Comparison of ENCODE assay signal across 30 cellular contexts in the genomic region with DNA sequence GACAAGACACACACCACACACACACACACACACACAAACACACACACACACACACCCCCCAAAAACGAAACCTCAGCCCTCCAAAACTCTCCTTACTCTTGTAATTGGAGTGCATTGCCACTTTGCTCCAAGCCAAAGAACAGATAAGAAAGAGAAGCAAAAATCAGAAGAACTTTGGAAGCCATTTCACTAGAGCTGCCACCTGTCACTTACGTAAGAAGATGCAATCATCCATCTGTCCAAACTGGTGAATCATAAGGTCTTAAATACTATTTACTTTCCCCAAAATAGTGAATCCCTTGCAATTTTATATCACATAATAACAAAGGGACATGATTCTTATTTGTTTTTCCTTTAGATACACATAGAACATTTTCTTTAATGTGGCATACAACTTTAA.
A peak's percentile ranks its signal among the peaks of the same experiment; 100 is the strongest.
DNase-seq lines count a peak whose midpoint lies in the region; ATAC-seq, FAIRE-seq and TF ChIP-seq lines count a peak whose summit lies in the region.
"Had no signal": no experiment of that assay in that cellular context is flagged by ENCODE, and none has a peak within 500 bp of the region (broad histone marks: within the 10 kb centered on the region; RNA-seq: fewer than 3 reads in every experiment).

No MANE protein-coding gene starts in this region.

- no peak overlapping the region for H3K4me3 Mint-ChIP-seq in activated T-cell treated with anti-CD3 and anti-CD28 coated beads, Interleukin-2, amount 50 U/mL, for 72 hours
- H3K4me3 Mint-ChIP-seq: activated CD4-positive, alpha-beta memory T cell treated with anti-CD3 and anti-CD28 coated beads for 36 hours; central memory CD8-positive, alpha-beta T cell; neural crest cell; stimulated activated effector memory CD8-positive, alpha-beta T cell treated with anti-CD3 and anti-CD28 coated beads, Interleukin-12 subunit alpha, Interleukin-12 subunit beta, amount 100 ng/mL, for 72 hours had no signal

- H3K27ac ChIP-seq in left ventricle myocardium inferior (replicated peaks) (no peak overlapping the region), pancreas (no peak overlapping the region)
- H3K27ac ChIP-seq: BLaER1 treated with 17β-estradiol and CSF1 and Interleukin-3, amounts not matched to agents 10 nM and 100 nM; esophagus squamous epithelium; parathyroid adenoma; SJSA1; upper lobe of right lung had no signal

- no peaks in the 10 kb centered on the region for H3K9me3 Mint-ChIP-seq in activated T-cell treated with anti-CD3 and anti-CD28 coated beads, Interleukin-2, amount 50 U/mL, for 72 hours
- H3K9me3 Mint-ChIP-seq: activated CD4-positive, alpha-beta memory T cell treated with anti-CD3 and anti-CD28 coated beads for 36 hours; central memory CD8-positive, alpha-beta T cell; neural crest cell; stimulated activated effector memory CD8-positive, alpha-beta T cell treated with anti-CD3 and anti-CD28 coated beads, Interleukin-12 subunit alpha, Interleukin-12 subunit beta, amount 100 ng/mL, for 72 hours had no signal

- H3K36me3 ChIP-seq in left ventricle myocardium inferior (no peaks in the 10 kb centered on the region), pancreas (no peaks in the 10 kb centered on the region)
- H3K36me3 ChIP-seq: BLaER1 treated with 17β-estradiol and CSF1 and Interleukin-3, amounts not matched to agents 10 nM and 100 nM; esophagus squamous epithelium; SJSA1; upper lobe of right lung had no signal

- H3K4me1 Mint-ChIP-seq in activated T-cell treated with anti-CD3 and anti-CD28 coated beads, Interleukin-2, amount 50 U/mL, for 72 hours (ENCODE audit: low read depth) = peaks cover 27% of the 10 kb centered on the region

- H3K4me3 ChIP-seq in left ventricle myocardium inferior (no peak overlapping the region), skeletal muscle cell (ENCODE audit: low read depth, low read length) (no peak overlapping the region), pancreas (no peak overlapping the region)
- H3K4me3 ChIP-seq: BLaER1 treated with 17β-estradiol and CSF1 and Interleukin-3, amounts not matched to agents 10 nM and 100 nM; esophagus squamous epithelium; SJSA1; upper lobe of right lung had no signal

- H3K4me1 ChIP-seq in left ventricle myocardium inferior (peaks cover 39% of the 10 kb centered on the region), pancreas (peaks cover 15 to 48% (median 37%) of the 10 kb centered on the region in 3 donors)
- H3K4me1 ChIP-seq: parathyroid adenoma, SJSA1 had no signal

- H3K36me3 Mint-ChIP-seq in activated T-cell treated with anti-CD3 and anti-CD28 coated beads, Interleukin-2, amount 50 U/mL, for 72 hours (ENCODE audit: insufficient read depth in 2 of 2) = no peaks in the 10 kb centered on the region
- H3K36me3 Mint-ChIP-seq: activated CD4-positive, alpha-beta memory T cell treated with anti-CD3 and anti-CD28 coated beads for 36 hours; stimulated activated effector memory CD8-positive, alpha-beta T cell treated with anti-CD3 and anti-CD28 coated beads, Interleukin-12 subunit alpha, Interleukin-12 subunit beta, amount 100 ng/mL, for 72 hours had no signal

- ATAC-seq in left ventricle myocardium superior (peak; percentile 29), pancreas (no peak)
- no peak for ATAC-seq in activated T-cell treated with anti-CD3 and anti-CD28 coated beads, Interleukin-2, amount 50 U/mL, for 72 hours (replicated peaks in 1 of 2)
- ATAC-seq: activated CD4-positive, CD25-positive, alpha-beta regulatory T cell treated with anti-CD3 and anti-CD28 coated beads, Interleukin-2, amount 50 U/mL, for 24 hours; stimulated activated effector memory CD8-positive, alpha-beta T cell treated with anti-CD3 and anti-CD28 coated beads, Interleukin-12 subunit alpha, Interleukin-12 subunit beta, amount 100 ng/mL, for 72 hours; upper lobe of right lung had no signal

- H3K9me3 ChIP-seq in left ventricle myocardium inferior (replicated peaks) (no peaks in the 10 kb centered on the region), pancreas (no peaks in the 10 kb centered on the region)
- H3K9me3 ChIP-seq: BLaER1 treated with 17β-estradiol and CSF1 and Interleukin-3, amounts not matched to agents 10 nM and 100 nM; esophagus squamous epithelium; SJSA1; upper lobe of right lung had no signal

- no peak for DNase-seq in left ventricle myocardium superior
- DNase-seq in left ventricle myocardium inferior = no peak
- DNase-seq in NCI-H146 (lab: John Stamatoyannopoulos, UW) = peak; percentile 76
- DNase-seq in SHP77 treated with DMSO at 0.1 percent for 48 hours (lab: John Stamatoyannopoulos, UW) = peak; percentile 44
- DNase-seq in skeletal muscle cell (ENCODE audit: low read depth) = peak; percentile 8
- no peak for DNase-seq in activated T-cell treated with anti-CD3 and anti-CD28 coated beads, Interleukin-2, amount 50 U/mL, for 72 hours
- DNase-seq in SKM-1 treated with dmso at 0.1 percent for 144 hours (lab: John Stamatoyannopoulos, UW; ENCODE audit: unreplicated experiment) = no peak
- no peak for DNase-seq in pancreas
- DNase-seq: activated CD4-positive, alpha-beta memory T cell treated with anti-CD3 and anti-CD28 coated beads for 36 hours; COR-L47; esophagus squamous epithelium; foreskin melanocyte; kidney glomerular epithelial cell; mammary epithelial cell; NCI-H1048; NCI-H2227 treated with DMSO at 0.1 percent for 48 hours; NK-92 treated with Interleukin-12 subunit alpha and Interleukin-12 subunit beta, amount 100 ng/mL, for 24 hours; stimulated activated CD4-positive, alpha-beta T cell treated with anti-CD3 and anti-CD28 coated beads, Interleukin-12 subunit alpha, Interleukin-12 subunit beta, amount 100 ng/mL, for 4 hours; stimulated activated CD4-positive, alpha-beta T cell treated with anti-CD3 and anti-CD28 coated beads, Interleukin-4, amount 100 ng/mL, for 24 hours; upper lobe of right lung had no signal

- H3K27me3 ChIP-seq in left ventricle myocardium inferior (ENCODE audit: low read depth) = no peaks in the 10 kb centered on the region
- no peaks in the 10 kb centered on the region for H3K27me3 ChIP-seq in pancreas
- H3K27me3 ChIP-seq: BLaER1 treated with 17β-estradiol and CSF1 and Interleukin-3, amounts not matched to agents 10 nM and 100 nM; esophagus squamous epithelium; SJSA1; upper lobe of right lung had no signal

- WGBS in pancreas, 2 donors = 50 to 59% methylated on average over 2 of the region's 2 CpGs

- no peak overlapping the region for H3K27ac Mint-ChIP-seq in activated T-cell treated with anti-CD3 and anti-CD28 coated beads, Interleukin-2, amount 50 U/mL, for 72 hours
- H3K27ac Mint-ChIP-seq: activated CD4-positive, alpha-beta memory T cell treated with anti-CD3 and anti-CD28 coated beads for 36 hours; stimulated activated effector memory CD8-positive, alpha-beta T cell treated with anti-CD3 and anti-CD28 coated beads, Interleukin-12 subunit alpha, Interleukin-12 subunit beta, amount 100 ng/mL, for 72 hours had no signal

- intact Hi-C loops in left ventricle myocardium superior (cut with micrococcal nuclease) = no loop called here
- intact Hi-C loops in left ventricle myocardium inferior (cut with micrococcal nuclease) = no loop called here
- intact Hi-C loops in pancreas (cut with DNase I) = no loop called here

- no peaks in the 10 kb centered on the region for H3K27me3 Mint-ChIP-seq in activated T-cell treated with anti-CD3 and anti-CD28 coated beads, Interleukin-2, amount 50 U/mL, for 72 hours (ENCODE audit: low read depth)
- H3K27me3 Mint-ChIP-seq: activated CD4-positive, alpha-beta memory T cell treated with anti-CD3 and anti-CD28 coated beads for 36 hours; central memory CD8-positive, alpha-beta T cell had no signal

- TF ChIP-seq CTCF in left ventricle myocardium inferior (IDR thresholded peaks at IDR 0.05; ENCODE audit: borderline replicate concordance) (no peak), pancreas (IDR thresholded peaks at IDR 0.05) (no peak)

- no peak for FAIRE-seq in pancreas (lab: Jason Lieb, UNC)
- FAIRE-seq: endometrium, GM12892, TTC549 had no signal

Comparison
In these comparisons a context has a peak if more than half of its experiments do, and no peak if none do; other contexts are left out.
1. DNase-seq: peak in NCI-H146 (single experiment), SHP77 treated with DMSO at 0.1 percent for 48 hours (single experiment) and skeletal muscle cell (single experiment); none in left ventricle myocardium superior (single experiment), left ventricle myocardium inferior (single experiment), activated T-cell treated with anti-CD3 and anti-CD28 coated beads, Interleukin-2, amount 50 U/mL, for 72 hours (0 of 2), SKM-1 treated with dmso at 0.1 percent for 144 hours (single experiment) and pancreas (0 of 6).